8 cellular contexts compared by ENCODE assay signal in the genomic region with DNA sequence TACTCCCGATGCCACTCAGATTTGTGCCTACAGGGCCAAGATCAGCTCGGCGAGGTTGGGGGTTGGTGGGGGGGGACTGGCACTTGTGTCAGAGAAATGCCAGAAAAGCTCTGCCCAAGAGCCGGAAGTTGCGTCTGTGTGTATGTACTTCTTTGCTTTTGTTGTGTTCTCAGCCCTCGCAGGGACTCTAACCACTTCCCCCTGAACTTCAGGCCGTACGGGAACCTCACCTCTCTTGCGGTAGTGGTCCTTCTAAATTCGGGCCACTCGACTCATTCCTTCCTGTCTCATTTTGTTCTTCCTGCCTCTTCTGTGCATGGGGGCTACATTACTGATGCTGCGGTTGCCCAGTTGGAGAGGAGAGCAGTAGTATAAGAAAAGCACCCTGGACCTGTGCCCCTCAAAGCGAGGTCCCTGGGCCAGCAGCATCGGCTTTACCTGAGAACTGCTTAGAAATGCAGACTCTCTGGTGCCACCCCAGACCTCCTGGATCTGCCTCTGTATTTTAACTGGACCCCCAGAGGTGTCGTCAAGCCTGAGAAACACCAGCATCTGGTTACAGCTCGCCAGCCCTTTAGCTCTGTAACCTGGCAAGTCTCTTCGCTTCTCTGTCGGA.
DNase-seq lines count a peak whose midpoint lies in the region; ATAC-seq, FAIRE-seq and TF ChIP-seq lines count a peak whose summit lies in the region.

No MANE protein-coding gene starts in this region.

- H3K9me3 Mint-ChIP-seq in naive B cell, result peaks cover 0 to 7% (median 0%) of the 10 kb centered on the region in 7 donors

- no peak for TF ChIP-seq CTCF in omental fat pad (IDR thresholded peaks at IDR 0.05)

- peaks cover 7 to 27% (median 14%) of the 10 kb centered on the region in 3 donors for H3K4me1 Mint-ChIP-seq in naive B cell

- peak; percentile 11 for FAIRE-seq in GM19239 (lab: Jason Lieb, UNC)

- peak overlapping the region; percentile 89 to 98 (median 96) for H3K27ac Mint-ChIP-seq in naive B cell

- DNase-seq in GM19239 (ENCODE audit: insufficient read length, low spot score), result peak; percentile 9
- DNase-seq in activated CD8-positive, alpha-beta memory T cell treated with anti-CD3 and anti-CD28 coated beads for 1 hour (ENCODE audit: extremely low read depth in 1 of 2, low read depth in 1 of 2), result peak; percentile 8 to 16
- peak; percentile 40 for DNase-seq in naive B cell
- DNase-seq in omental fat pad (ENCODE audit: low spot score), result no peak
- no peak for DNase-seq in NCI-H2196 treated with DMSO at 0.1 percent for 48 hours (lab: John Stamatoyannopoulos, UW; ENCODE audit: unreplicated experiment)
- DNase-seq in DMS153 treated with DMSO at 0.1 percent for 48 hours (lab: John Stamatoyannopoulos, UW; ENCODE audit: unreplicated experiment), result no peak

- ATAC-seq in HG03196 (IDR thresholded peaks at IDR 0.05; ENCODE audit: unreplicated experiment) (peak; percentile 69), naive B cell (ENCODE audit: low read depth in 2 of 2) (peak; percentile 95 to 96), HG03439 (IDR thresholded peaks at IDR 0.05; ENCODE audit: unreplicated experiment) (no peak), omental fat pad (ENCODE audit: low FRiP score) (no peak)

- peak overlapping the region; percentile 14 to 83 (median 69) for H3K4me3 Mint-ChIP-seq in naive B cell

- no peaks in the 10 kb centered on the region for H3K27me3 Mint-ChIP-seq in naive B cell

- no peaks in the 10 kb centered on the region for H3K36me3 Mint-ChIP-seq in naive B cell

Comparison
In these comparisons a context has a peak if more than half of its experiments do, and no peak if none do; other contexts are left out.
1. DNase-seq: peak in GM19239 (single experiment), activated CD8-positive, alpha-beta memory T cell treated with anti-CD3 and anti-CD28 coated beads for 1 hour (2 of 2) and naive B cell (single experiment); none in omental fat pad (single experiment), NCI-H2196 treated with DMSO at 0.1 percent for 48 hours (single experiment) and DMS153 treated with DMSO at 0.1 percent for 48 hours (single experiment).
2. ATAC-seq: peak in HG03196 (single experiment) and naive B cell (2 of 2); none in HG03439 (single experiment) and omental fat pad (single experiment).